ENCODE assay signal across 35 cellular contexts in genomic region chr19:27580906-27581305, GRCh38.
"Had no signal": no experiment of that assay in that cellular context is flagged by ENCODE, and none has a peak within 500 bp of the region (broad histone marks: within the 10 kb centered on the region; RNA-seq: fewer than 3 reads in every experiment).

No MANE protein-coding gene starts in this region.

- H3K27me3 ChIP-seq: MG63 had no signal

- DNase-seq: Kasumi-1, MG63, MM.1S, MV-4-11, NCI-H1048, NCI-H1092, NCI-H1092 treated with DMSO at 0.1 percent for 48 hours, NCI-H1105, NCI-H1105 treated with DMSO at 0.1 percent for 48 hours, NCI-H1417, NCI-H1417 treated with DMSO at 0.1 percent for 48 hours, NCI-H1436, NCI-H1436 treated with DMSO at 0.1 percent for 48 hours, NCI-H146, NCI-H1694, NCI-H1694 treated with DMSO at 0.1 percent for 48 hours, NCI-H187 treated with DMSO at 0.1 percent for 48 hours, NCI-H1930, NCI-H2029, NCI-H2029 treated with DMSO at 0.1 percent for 48 hours, NCI-H2081, NCI-H2081 treated with DMSO at 0.1 percent for 48 hours, NCI-H2107, NCI-H2171, NCI-H2171 treated with DMSO at 0.1 percent for 48 hours, NCI-H2227 treated with DMSO at 0.1 percent for 48 hours, NCI-H226, NCI-H345, NCI-H446, NCI-H446 treated with DMSO at 0.1 percent for 48 hours, NCI-H510A, NCI-H510A treated with DMSO at 0.1 percent for 48 hours, NCI-H524, NCI-H524 treated with DMSO at 0.1 percent for 48 hours, NCI-H526 had no signal

- H3K36me3 ChIP-seq: MG63 had no signal

- H3K4me3 ChIP-seq: MG63 had no signal
